Comparison of ENCODE assay signal across 9 cellular contexts in genomic region chr4:135073389-135073788, GRCh38.
"Had no signal": no experiment of that assay in that cellular context is flagged by ENCODE, and none has a peak within 500 bp of the region (broad histone marks: within the 10 kb centered on the region; RNA-seq: fewer than 3 reads in every experiment).

No MANE protein-coding gene starts in this region.

- H3K27ac Mint-ChIP-seq: HFFc6 had no signal

- ATAC-seq: HCT116 had no signal

- H2AFZ ChIP-seq: GM23248 had no signal

- H3K36me3 ChIP-seq: HAP-1 had no signal

- H3K4me3 Mint-ChIP-seq: H9, HFFc6 had no signal

- H3K27ac ChIP-seq: GM23248 had no signal

- FAIRE-seq: H54 had no signal

- DNase-seq: GM23248, GOT3, H7, H9, HCEC 1CT, HFFc6 had no signal

- H3K9ac ChIP-seq: GM23248 had no signal

- H3K4me3 ChIP-seq: GM23248, HAP-1 had no signal
